ENCODE assay signal across 28 cellular contexts in the genomic region with DNA sequence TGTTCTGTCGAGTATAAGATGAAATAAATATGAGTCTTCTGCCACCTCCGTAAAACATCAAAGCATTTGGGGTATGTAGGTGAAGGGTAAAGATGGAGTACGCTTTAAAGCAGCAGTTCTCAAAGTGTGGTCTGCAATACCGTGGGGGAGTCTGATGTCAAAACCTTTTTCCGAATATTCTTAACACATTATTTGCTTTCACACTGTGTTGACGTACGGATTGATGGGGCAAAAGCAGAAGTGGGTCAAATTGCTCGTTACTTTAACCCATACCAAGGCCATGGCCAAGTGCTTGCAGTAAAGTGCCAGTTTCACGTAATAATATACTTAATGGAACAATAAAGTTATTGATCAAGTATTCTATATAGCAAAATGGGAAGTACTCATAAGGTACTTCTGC. TPM values are rescaled to one million over a fixed set of nuclear protein-coding genes. Genes with fewer than 3 reads are reported as not detected.
DNase-seq lines count a peak whose midpoint lies in the region; ATAC-seq, FAIRE-seq and TF ChIP-seq lines count a peak whose summit lies in the region.
"Had no signal": no experiment of that assay in that cellular context is flagged by ENCODE, and none has a peak within 500 bp of the region (broad histone marks: within the 10 kb centered on the region; RNA-seq: fewer than 3 reads in every experiment).

No MANE protein-coding gene starts in this region.

- TF ChIP-seq CTCF in NB4 (IDR thresholded peaks at IDR 0.05; ENCODE audit: low read depth, low read length) (no peak), GM12878 (IDR thresholded peaks at IDR 0.05 in 2 of 3, conservative IDR thresholded peaks at IDR 0.05 in 1 of 3; ENCODE audit: control insufficient read depth in 2 of 3, extremely low read depth in 1 of 3, insufficient read depth in 1 of 3, low read depth in 3 of 3, low read length in 3 of 3) (no peak)

- peaks cover 56 to 81% of the 10 kb centered on the region in 2 donors for H3K4me1 Mint-ChIP-seq in stimulated activated naive B cell treated with anti-CD40 and anti-IgM and Interleukin-4, amounts not matched to agents 10 μg/mL and 1 μg/mL and 100 μg/mL, for 72 hours
- H3K4me1 Mint-ChIP-seq in activated CD4-positive, alpha-beta T cell treated with anti-CD3 and anti-CD28 coated beads, Interleukin-2, amount 10 ng/mL, durations not matched to agents 24 days and 14 days: peaks cover 26% of the 10 kb centered on the region

- no peaks in the 10 kb centered on the region for H3K27me3 Mint-ChIP-seq in stimulated activated naive B cell treated with anti-CD40 and anti-IgM and Interleukin-4, amounts not matched to agents 10 μg/mL and 1 μg/mL and 100 μg/mL, for 72 hours
- no peaks in the 10 kb centered on the region for H3K27me3 Mint-ChIP-seq in activated CD4-positive, alpha-beta T cell treated with anti-CD3 and anti-CD28 coated beads, Interleukin-2, amount 10 ng/mL, durations not matched to agents 24 days and 14 days
- H3K27me3 Mint-ChIP-seq: activated naive CD4-positive, alpha-beta T cell treated with anti-CD3 and anti-CD28 coated beads, Interleukin-2, amount 50 U/mL, for 24 hours; CD8-positive, alpha-beta memory T cell; stimulated activated naive CD8-positive, alpha-beta T cell treated with anti-CD3 and anti-CD28 coated beads, Interleukin-15, Interleukin-2, amounts not matched to agents 100 ng/mL and 50 ng/mL, for 24 hours had no signal

- H3K27ac Mint-ChIP-seq in stimulated activated naive B cell treated with anti-CD40 and anti-IgM and Interleukin-4, amounts not matched to agents 10 μg/mL and 1 μg/mL and 100 μg/mL, for 72 hours: no peak overlapping the region
- H3K27ac Mint-ChIP-seq in activated CD4-positive, alpha-beta T cell treated with anti-CD3 and anti-CD28 coated beads, Interleukin-2, amount 10 ng/mL, durations not matched to agents 24 days and 14 days: no peak overlapping the region
- H3K27ac Mint-ChIP-seq: activated naive CD4-positive, alpha-beta T cell treated with anti-CD3 and anti-CD28 coated beads, Interleukin-2, amount 50 U/mL, for 24 hours; activated T-helper 2 cell treated with anti-CD3 and anti-CD28 coated beads, Interferon-gamma antibody, Interleukin-2, Interleukin-4, amounts not matched to agents 10 μg/mL and 5 μg/mL and 100 μg/mL, durations not matched to agents 14 hours and 24 hours and 36 hours; HFFc6; stimulated activated naive CD8-positive, alpha-beta T cell treated with anti-CD3 and anti-CD28 coated beads, Interleukin-15, Interleukin-2, amounts not matched to agents 100 ng/mL and 50 ng/mL, for 24 hours had no signal

- TF ChIP-seq POLR2A in NB4 (IDR thresholded peaks at IDR 0.05; ENCODE audit: extremely low read depth, insufficient read length) (no peak), GM12878 (IDR thresholded peaks at IDR 0.05; ENCODE audit: low read depth, low read length) (no peak)

- H3K4me3 ChIP-seq in NB4 (ENCODE audit: low read depth, low read length) (no peak overlapping the region), GM12878 (no peak overlapping the region)
- H3K4me3 ChIP-seq: breast epithelium, ovary, PC-9, skin epidermis, vagina had no signal

- POLR2A ChIA-PET in GM12878 (lab: Charles Lee): interaction anchor here (1.8 kb wide), 1 partner anchor 12 kb away, joined by 4 read pairs; no protein-coding TSS in a partner anchor

- peaks cover 21% of the 10 kb centered on the region for H3K9me3 ChIP-seq in GM12878 (replicated peaks; ENCODE audit: control insufficient read depth, insufficient read depth, low read length)
- H3K9me3 ChIP-seq: breast epithelium, ovary, vagina had no signal

- H3K4me3 Mint-ChIP-seq in stimulated activated naive B cell treated with anti-CD40 and anti-IgM and Interleukin-4, amounts not matched to agents 10 μg/mL and 1 μg/mL and 100 μg/mL, for 72 hours: no peak overlapping the region
- no peak overlapping the region for H3K4me3 Mint-ChIP-seq in activated CD4-positive, alpha-beta T cell treated with anti-CD3 and anti-CD28 coated beads, Interleukin-2, amount 10 ng/mL, durations not matched to agents 24 days and 14 days
- H3K4me3 Mint-ChIP-seq: activated naive CD4-positive, alpha-beta T cell treated with anti-CD3 and anti-CD28 coated beads, Interleukin-2, amount 50 U/mL, for 24 hours; HFFc6; nephron progenitor cell; stimulated activated naive CD8-positive, alpha-beta T cell treated with anti-CD3 and anti-CD28 coated beads, Interleukin-15, Interleukin-2, amounts not matched to agents 100 ng/mL and 50 ng/mL, for 24 hours had no signal

- peaks cover 68% of the 10 kb centered on the region for H3K79me2 ChIP-seq in GM12878 (ENCODE audit: control insufficient read depth, insufficient read depth, low read length)

- no peak overlapping the region for H3K9ac ChIP-seq in GM12878 (ENCODE audit: control insufficient read depth, insufficient read depth, low read length)

- intact Hi-C loops in GM12878 (cut with micrococcal nuclease; ENCODE audit: unreplicated experiment): no loop called here
- intact Hi-C loops in activated CD4-positive, alpha-beta T cell treated with anti-CD3 and anti-CD28 coated beads, Interleukin-2, amount 10 ng/mL, durations not matched to agents 24 days and 14 days (cut with micrococcal nuclease): no loop called here

- DNase-seq in SIG-M5 treated with dmso at 0.1 percent for 504 hours (lab: John Stamatoyannopoulos, UW; ENCODE audit: unreplicated experiment) (peak; percentile 20), SIG-M5 (lab: John Stamatoyannopoulos, UW) (no peak), NB4 (ENCODE audit: low read depth) (peak; percentile 70), GM12878 (ENCODE audit: low read depth, low spot score) (no peak), NCI-H82 (lab: John Stamatoyannopoulos, UW) (no peak)
- DNase-seq in stimulated activated naive B cell treated with anti-CD40 and anti-IgM and Interleukin-4, amounts not matched to agents 10 μg/mL and 1 μg/mL and 100 μg/mL, for 72 hours: no peak
- DNase-seq in activated CD4-positive, alpha-beta T cell treated with anti-CD3 and anti-CD28 coated beads, Interleukin-2, amount 10 ng/mL, durations not matched to agents 24 days and 14 days: no peak
- DNase-seq: activated CD4-positive, alpha-beta T cell treated with anti-CD3 and anti-CD28 coated beads for 4 hours; CD8-positive, alpha-beta memory T cell; DMS153; HFFc6; mammary epithelial cell; NCI-H1417 treated with DMSO at 0.1 percent for 48 hours; NCI-H2081; NCI-H226; NCI-H69; nephron progenitor cell; ovary; PC-9 had no signal

- no peak for TF ChIP-seq EP300 in GM12878 (IDR thresholded peaks at IDR 0.05; ENCODE audit: borderline replicate concordance in 1 of 2, control insufficient read depth in 1 of 2, low read depth in 2 of 2, low read length in 2 of 2)

- ATAC-seq in GM12878: no peak
- peak; percentile 58 to 69 for ATAC-seq in stimulated activated naive B cell treated with anti-CD40 and anti-IgM and Interleukin-4, amounts not matched to agents 10 μg/mL and 1 μg/mL and 100 μg/mL, for 72 hours (replicated peaks)
- ATAC-seq in HG03135 (IDR thresholded peaks at IDR 0.05; ENCODE audit: unreplicated experiment): no peak
- ATAC-seq: SK-N-SH treated with all-trans-retinoic acid at 6 μM for 48 hours had no signal

- H2AFZ ChIP-seq in GM12878 (ENCODE audit: control insufficient read depth, low read depth, low read length): no peak overlapping the region
- H2AFZ ChIP-seq: PC-9 had no signal

- no peak overlapping the region for H3K4me2 ChIP-seq in GM12878 (ENCODE audit: control insufficient read depth, insufficient read depth)
- H3K4me2 ChIP-seq: PC-9 had no signal

- H3K36me3 Mint-ChIP-seq in stimulated activated naive B cell treated with anti-CD40 and anti-IgM and Interleukin-4, amounts not matched to agents 10 μg/mL and 1 μg/mL and 100 μg/mL, for 72 hours: peaks cover 30 to 40% of the 10 kb centered on the region in 2 donors
- peaks cover 48% of the 10 kb centered on the region for H3K36me3 Mint-ChIP-seq in activated CD4-positive, alpha-beta T cell treated with anti-CD3 and anti-CD28 coated beads, Interleukin-2, amount 10 ng/mL, durations not matched to agents 24 days and 14 days (ENCODE audit: low read depth)

- peaks cover 2 to 7% of the 10 kb centered on the region in 2 experiments; a peak in 3 of 4 replicates for H3K36me3 ChIP-seq in GM12878 (ENCODE audit: control insufficient read depth in 2 of 2, insufficient read depth in 2 of 2, low read length in 1 of 2)
- H3K36me3 ChIP-seq: breast epithelium, ovary had no signal

- WGBS in GM12878 (ENCODE audit: insufficient coverage, insufficient replicate concordance, low lambda C conversion rate, missing lambda C conversion rate): 96% methylated on average over 9 of the region's 9 CpGs

- SMC1A ChIA-PET in GM12878 (lab: Charles Lee; ENCODE audit: uncharacterized antibody, unreplicated experiment): interaction anchor here (0.7 to 1.2 kb wide), 2 partner anchors 12 to 110 kb away, joined by 3 read pairs; no protein-coding TSS in a partner anchor

- H4K20me1 ChIP-seq in GM12878 (ENCODE audit: control insufficient read depth, insufficient read depth): no peaks in the 10 kb centered on the region

- in situ Hi-C loops in GM12878 (cut with MboI): no loop called here

- RAD21 ChIA-PET in GM12878 (lab: Charles Lee; ENCODE audit: unreplicated experiment): no interaction called here

- H3K9me3 Mint-ChIP-seq in stimulated activated naive B cell treated with anti-CD40 and anti-IgM and Interleukin-4, amounts not matched to agents 10 μg/mL and 1 μg/mL and 100 μg/mL, for 72 hours: peaks cover 5% of the 10 kb centered on the region in 2 donors
- peaks cover 8% of the 10 kb centered on the region for H3K9me3 Mint-ChIP-seq in activated CD4-positive, alpha-beta T cell treated with anti-CD3 and anti-CD28 coated beads, Interleukin-2, amount 10 ng/mL, durations not matched to agents 24 days and 14 days
- H3K9me3 Mint-ChIP-seq: activated naive CD4-positive, alpha-beta T cell treated with anti-CD3 and anti-CD28 coated beads, Interleukin-2, amount 50 U/mL, for 24 hours; CD8-positive, alpha-beta memory T cell had no signal

- H3K27me3 ChIP-seq in GM12878 (replicated peaks in 1 of 2; ENCODE audit: control insufficient read depth in 2 of 2, insufficient read depth in 2 of 2, low read length in 1 of 2): no peaks in the 10 kb centered on the region
- H3K27me3 ChIP-seq: breast epithelium, ovary, vagina had no signal

- CTCF ChIA-PET in GM12878 (lab: Yijun Ruan, JAX): no interaction called here

- TF ChIP-seq RAD21 in GM12878 (IDR thresholded peaks at IDR 0.05; ENCODE audit: insufficient read depth, low read depth, low read length): no peak

- BruUV-seq in GM12878 (replicated peaks; lab: Mats Ljungman, UMichigan): no TSS peak

- H3K4me1 ChIP-seq in GM12878 (ENCODE audit: control insufficient read depth, insufficient read depth, low read length): no peaks in the 10 kb centered on the region
- H3K4me1 ChIP-seq: breast epithelium had no signal

- no peak for FAIRE-seq in GM12878 (lab: Jason Lieb, UNC)
- FAIRE-seq: H1 had no signal

- no peak overlapping the region for H3K27ac ChIP-seq in GM12878 (ENCODE audit: control insufficient read depth, insufficient read depth)
- H3K27ac ChIP-seq: breast epithelium, ovary, PC-9, skin epidermis, vagina had no signal

RNA-seq across cellular contexts. Expression of a gene that starts 36.3 kb away (rescaled TPM):
- 30.3 and 31.9 TPM in 2 replicates for total RNA-seq in GM12878 (2013; cell fraction: nucleolus; rRNA removed)
- total RNA-seq in GM12878 (2014; rRNA removed) (13.4 and 15.7 TPM in 2 replicates), GM12878 (2014; rRNA removed; fragmentation: Illumina TruSeq; extraction: Trizol) (21.9 and 23.3 TPM in 2 replicates), GM12878 (2021) (54.5 and 59.1 TPM in 2 replicates)
- polyA plus RNA-seq in GM12878 (2011; ENCODE audit: low read depth): 23.4 TPM
- polyA plus RNA-seq in GM12878 (2011; rRNA removed) (44.7 and 46.5 TPM in 2 replicates), GM12878 (2014; fragmentation: Illumina TruSeq; extraction: Trizol) (43.4 and 52.2 TPM in 2 replicates), GM12878 (2014; fragmentation: Nextera tagmentation; extraction: Ambion mirVana) (10 to 100 TPM in 1 of 2 experiments, 1 to 10 TPM in 1; 9.0 to 11.7 TPM), GM12878 (2014; rRNA removed) (17.5 and 18.2 TPM in 2 replicates), GM12878 (2016; fragmentation: Nextera tagmentation; extraction: Ambion mirVana) (10 to 100 TPM; 32.1 to 35.9 TPM)
- polyA plus RNA-seq in GM12878 (2011; cell fraction: cytosol; rRNA removed): 34.2 and 44.8 TPM in 2 replicates
- polyA plus RNA-seq in GM12878 (2011; cell fraction: nucleus; rRNA removed): 15.1 and 15.6 TPM in 2 replicates
- 43.8 and 44.0 TPM in 2 replicates for polyA plus RNA-seq in GM12878 (2012)
- 84.2 and 128 TPM in 2 replicates for polyA minus RNA-seq in GM12878 (2011; rRNA and poly(A)+ RNA removed)
- polyA minus RNA-seq in GM12878 (2011; cell fraction: cytosol; rRNA and poly(A)+ RNA removed): 42.6 and 49.1 TPM in 2 replicates
- polyA minus RNA-seq in GM12878 (2011; cell fraction: nucleus; rRNA and poly(A)+ RNA removed): 5.1 and 8.1 TPM in 2 replicates
- total RNA-seq in activated CD4-positive, alpha-beta T cell treated with anti-CD3 and anti-CD28 coated beads, Interleukin-2, amount 10 ng/mL, durations not matched to agents 24 days and 14 days: 81.1 and 92.5 TPM in 2 replicates

Comparison
In these comparisons a context has a peak if more than half of its experiments do, and no peak if none do; other contexts are left out.
1. DNase-seq: peak in SIG-M5 treated with dmso at 0.1 percent for 504 hours (single experiment) and NB4 (single experiment); none in SIG-M5 (single experiment), GM12878 (single experiment), stimulated activated naive B cell treated with anti-CD40 and anti-IgM and Interleukin-4, amounts not matched to agents 10 μg/mL and 1 μg/mL and 100 μg/mL, for 72 hours (single experiment), NCI-H82 (single experiment) and activated CD4-positive, alpha-beta T cell treated with anti-CD3 and anti-CD28 coated beads, Interleukin-2, amount 10 ng/mL, durations not matched to agents 24 days and 14 days (single experiment).
2. ATAC-seq: peak in stimulated activated naive B cell treated with anti-CD40 and anti-IgM and Interleukin-4, amounts not matched to agents 10 μg/mL and 1 μg/mL and 100 μg/mL, for 72 hours (2 of 2); none in GM12878 (single experiment) and HG03135 (single experiment).